In the genomic region with DNA sequence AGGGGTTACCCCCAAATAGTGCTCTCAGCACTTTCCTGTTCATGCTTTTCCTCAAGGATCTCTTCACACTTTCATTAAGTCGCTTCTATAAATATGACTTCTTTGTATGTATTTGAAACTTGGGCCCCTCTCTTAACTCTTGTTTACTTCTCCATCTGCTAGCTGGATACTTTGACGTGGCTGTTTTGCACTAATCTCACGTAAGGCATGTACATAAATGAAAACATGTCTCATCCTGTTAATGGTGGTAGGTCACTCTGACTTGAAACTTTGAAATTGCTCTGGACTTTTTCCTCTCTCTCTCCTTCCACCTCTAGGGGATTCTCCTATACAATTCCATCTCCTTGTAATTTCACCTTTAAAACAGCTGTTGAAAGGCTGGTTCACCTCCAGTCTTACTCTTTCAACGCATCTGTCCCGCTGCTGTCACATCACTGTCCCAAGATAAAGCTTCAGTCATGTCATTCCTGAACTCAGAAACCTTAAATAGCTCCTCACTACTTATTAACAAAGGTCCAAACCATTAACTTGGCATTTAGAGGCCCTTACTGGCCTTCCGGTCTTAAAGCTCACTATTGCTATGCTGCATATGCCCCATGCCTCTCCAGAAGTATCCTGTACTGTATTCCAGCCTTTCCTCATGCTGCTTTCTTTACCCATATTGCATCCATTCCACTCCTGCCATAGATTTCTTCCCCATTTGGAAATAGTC, we compare ENCODE assay signal across 8 cellular contexts. TPM values are rescaled to one million over a fixed set of nuclear protein-coding genes. Genes with fewer than 3 reads are reported as not detected.
DNase-seq lines count a peak whose midpoint lies in the region; ATAC-seq and TF ChIP-seq lines count a peak whose summit lies in the region.

No MANE protein-coding gene starts in this region.

- H3K27me3 ChIP-seq in DOHH2 (ENCODE audit: control insufficient read depth, low read length) (no peaks in the 10 kb centered on the region; the same call in 1 of the 2 replicates), Peyer's patch (no peaks in the 10 kb centered on the region), parathyroid adenoma (ENCODE audit: control insufficient read depth, insufficient read depth, low read length) (no peaks in the 10 kb centered on the region)

- H3K36me3 ChIP-seq in DOHH2 (ENCODE audit: control insufficient read depth, low read length), result peaks cover 53% of the 10 kb centered on the region
- peaks cover 0 to 7% (median 0%) of the 10 kb centered on the region in 3 donors for H3K36me3 ChIP-seq in Peyer's patch
- H3K36me3 ChIP-seq in parathyroid adenoma (ENCODE audit: control insufficient read depth, insufficient read depth, low read length), result no peaks in the 10 kb centered on the region

- H3K4me2 ChIP-seq in DOHH2 (ENCODE audit: low read length) (peak overlapping the region; percentile 89), parathyroid adenoma (ENCODE audit: low read length) (peak overlapping the region; percentile 76)

- H3K79me2 ChIP-seq in DOHH2 (ENCODE audit: control insufficient read depth, low read length), result peaks cover 81% of the 10 kb centered on the region
- H3K79me2 ChIP-seq in parathyroid adenoma, result peaks cover 12% of the 10 kb centered on the region

- TF ChIP-seq POLR2A in Peyer's patch (IDR thresholded peaks at IDR 0.05) (no peak), erythroblast (IDR thresholded peaks at IDR 0.05; ENCODE audit: low read length) (no peak)

- H3K27ac ChIP-seq in DOHH2 (ENCODE audit: low read depth, low read length) (peak overlapping the region; percentile 91), Peyer's patch (peak overlapping the region; percentile 92 to 97 (median 96)), parathyroid adenoma (peak overlapping the region; percentile 99)

- TF ChIP-seq CTCF in DOHH2 (IDR thresholded peaks at IDR 0.05; ENCODE audit: low read depth, low read length, poor library complexity, severe bottlenecking), result no peak
- no peak for TF ChIP-seq CTCF in Peyer's patch (IDR thresholded peaks at IDR 0.05)
- TF ChIP-seq CTCF in parathyroid adenoma (IDR thresholded peaks at IDR 0.05), result no peak

- H3K4me3 ChIP-seq in DOHH2 (ENCODE audit: low read length) (peak overlapping the region; percentile 99), Peyer's patch (peak overlapping the region; percentile 66 to 87 (median 81)), parathyroid adenoma (ENCODE audit: low read depth, low read length) (peak overlapping the region; percentile 95)

- no peaks in the 10 kb centered on the region for H3K9me2 ChIP-seq in DOHH2 (replicated peaks; ENCODE audit: control insufficient read depth, low read length)

- ATAC-seq in HG02938 (IDR thresholded peaks at IDR 0.05; ENCODE audit: unreplicated experiment) (no peak), HG03469 (IDR thresholded peaks at IDR 0.05; ENCODE audit: unreplicated experiment) (no peak)

- peaks cover 10% of the 10 kb centered on the region; the same call in 1 of the 2 replicates for H3K9me3 ChIP-seq in DOHH2 (ENCODE audit: control insufficient read depth, insufficient read depth, low read length)
- no peaks in the 10 kb centered on the region for H3K9me3 ChIP-seq in Peyer's patch
- H3K9me3 ChIP-seq in parathyroid adenoma (ENCODE audit: control insufficient read depth, low read length), result no peaks in the 10 kb centered on the region

- H4K20me1 ChIP-seq in DOHH2 (ENCODE audit: control insufficient read depth, insufficient read depth, low read depth, low read length), result no peaks in the 10 kb centered on the region

- peak overlapping the region; percentile 95 for H2AFZ ChIP-seq in parathyroid adenoma

- DNase-seq in Peyer's patch, result no peak
- peak; percentile 67 to 72 for DNase-seq in erythroblast (lab: John Stamatoyannopoulos, UW)
- DNase-seq in SKM-1 treated with dmso at 0.1 percent for 144 hours (lab: John Stamatoyannopoulos, UW; ENCODE audit: unreplicated experiment), result no peak
- DNase-seq in activated CD4-positive, CD25-positive, alpha-beta regulatory T cell treated with anti-CD3 and anti-CD28 coated beads, Interleukin-2, amount 50 U/mL, for 72 hours, result no peak

- peak overlapping the region; percentile 46 for H3K9ac ChIP-seq in parathyroid adenoma

- peaks cover 32% of the 10 kb centered on the region for H3F3A ChIP-seq in DOHH2 (ENCODE audit: control insufficient read depth, insufficient read depth)

- H3K4me1 ChIP-seq in DOHH2 (ENCODE audit: control insufficient read depth, low read length) (peaks cover 48% of the 10 kb centered on the region), Peyer's patch (peaks cover 0 to 19% (median 9%) of the 10 kb centered on the region in 4 donors), parathyroid adenoma (peaks cover 5% of the 10 kb centered on the region)

RNA-seq across cellular contexts. Expression of a gene that starts 1.2 kb away (rescaled TPM):
- 10 to 100 TPM; 18.3 to 61.1 (median 32.0) TPM for total RNA-seq in Peyer's patch

RNA-seq across cellular contexts. Expression of a gene that starts 46.5 kb away (rescaled TPM):
- total RNA-seq in Peyer's patch, result 100 to 1,000 TPM in 1 of 4 donors, 10 to 100 TPM in 3; 85.8 to 101 (median 96.7) TPM

Comparison
In these comparisons a context has a peak if more than half of its experiments do, and no peak if none do; other contexts are left out.
1. DNase-seq: peak in erythroblast (2 of 2); none in Peyer's patch (0 of 3), SKM-1 treated with dmso at 0.1 percent for 144 hours (single experiment) and activated CD4-positive, CD25-positive, alpha-beta regulatory T cell treated with anti-CD3 and anti-CD28 coated beads, Interleukin-2, amount 50 U/mL, for 72 hours (single experiment).
2. Peak in every context shown above with its lines, with median percentiles within 50 percentile points of each other: H3K27ac ChIP-seq and H3K4me3 ChIP-seq.